Comparison of ENCODE assay signal across 23 cellular contexts in genomic region chr1:67947114-67947513, GRCh38.
DNase-seq lines count a peak whose midpoint lies in the region; ATAC-seq, FAIRE-seq and TF ChIP-seq lines count a peak whose summit lies in the region.
"Had no signal": no experiment of that assay in that cellular context is flagged by ENCODE, and none has a peak within 500 bp of the region (broad histone marks: within the 10 kb centered on the region; RNA-seq: fewer than 3 reads in every experiment).

No MANE protein-coding gene starts in this region.

- no peak overlapping the region for H2BK5ac ChIP-seq in IMR-90 (ENCODE audit: low read depth, low read length, poor library complexity, severe bottlenecking)

- H3K36me3 ChIP-seq in IMR-90 (ENCODE audit: control insufficient read depth, insufficient read depth, low read length) (no peaks in the 10 kb centered on the region), K562 (ENCODE audit: control insufficient read depth, insufficient read depth, low read length) (no peaks in the 10 kb centered on the region)
- H3K36me3 ChIP-seq: HAP-1, MG63, prostate gland had no signal

- H2AK5ac ChIP-seq in IMR-90 (ENCODE audit: low read depth, low read length) = no peak overlapping the region; the same call in 1 of the 2 replicates

- H3K9ac ChIP-seq in IMR-90 (ENCODE audit: low read depth, low read length) (no peak overlapping the region), K562 (ENCODE audit: insufficient read depth in 1 of 2, low read depth in 2 of 2, low read length in 2 of 2) (peak overlapping the region in 1 of 2 experiments; percentile 36; a peak in 1 of 4 replicates)

- no CpG with 5 or more reads among the region's 7 CpGs for WGBS in IMR-90 (ENCODE audit: extremely low coverage in 2 of 2, insufficient read length in 1 of 2), 2 experiments
- WGBS in K562 (ENCODE audit: insufficient coverage, low coverage, missing lambda C conversion rate) = 20% methylated on average over 7 of the region's 7 CpGs

- H4K8ac ChIP-seq in IMR-90 (ENCODE audit: low read depth in 2 of 2, low read length in 2 of 2) = no peak overlapping the region

- BruUV-seq in IMR-90 (replicated peaks; lab: Mats Ljungman, UMichigan) (no TSS peak), K562 (replicated peaks; lab: Mats Ljungman, UMichigan) (no TSS peak)

- H3K4me2 ChIP-seq in IMR-90 (ENCODE audit: low read depth, low read length) = no peak overlapping the region
- H3K4me2 ChIP-seq in K562 (ENCODE audit: insufficient read depth, low read length) = no peak overlapping the region

- H2BK15ac ChIP-seq in IMR-90 (ENCODE audit: low read depth, low read length) = no peak overlapping the region

- CTCF ChIA-PET in IMR-90 (lab: Yijun Ruan, JAX) (no interaction called here), K562 (lab: Yijun Ruan, JAX; ENCODE audit: low intra/inter-chr PET ratio) (no interaction called here)

- FAIRE-seq in K562 (lab: Jason Lieb, UNC) = no peak
- FAIRE-seq: GM18507 had no signal

- H3K4me1 ChIP-seq in IMR-90 (ENCODE audit: control insufficient read depth, insufficient read depth, low read length) = peaks cover 23% of the 10 kb centered on the region
- no peaks in the 10 kb centered on the region; a peak in 1 of 5 replicates for H3K4me1 ChIP-seq in K562 (replicated peaks in 1 of 2; ENCODE audit: control insufficient read depth in 2 of 2, insufficient read depth in 2 of 2, low read length in 2 of 2)
- H3K4me1 ChIP-seq: HAP-1, prostate gland had no signal

- H3K27me3 ChIP-seq in IMR-90 (ENCODE audit: control insufficient read depth, insufficient read depth, low read length) = no peaks in the 10 kb centered on the region
- peaks cover 0 to 11% of the 10 kb centered on the region in 2 experiments; a peak in 3 of 5 replicates for H3K27me3 ChIP-seq in K562 (ENCODE audit: control insufficient read depth in 2 of 2, insufficient read depth in 2 of 2, low read length in 2 of 2)
- H3K27me3 ChIP-seq: MG63 had no signal

- H3K27ac ChIP-seq in IMR-90 (ENCODE audit: insufficient read depth, low read length) (no peak overlapping the region), K562 (ENCODE audit: extremely low read depth, low read depth, low read length) (no peak overlapping the region)
- H3K27ac ChIP-seq: prostate gland had no signal

- no peaks in the 10 kb centered on the region for H3K79me2 ChIP-seq in K562 (ENCODE audit: control insufficient read depth, insufficient read depth, low read length)

- ATAC-seq in IMR-90 (ENCODE audit: low read depth) = no peak
- no peak for ATAC-seq in K562
- ATAC-seq in HG03097 (IDR thresholded peaks at IDR 0.05; ENCODE audit: low FRiP score, unreplicated experiment) = no peak
- ATAC-seq: left colon; stimulated activated effector memory CD8-positive, alpha-beta T cell treated with anti-CD3 and anti-CD28 coated beads, Interleukin-12 subunit alpha, Interleukin-12 subunit beta, amount 100 ng/mL, for 72 hours had no signal

- no peak overlapping the region for H3K14ac ChIP-seq in IMR-90 (replicated peaks; ENCODE audit: low read depth, low read length)

- dilution Hi-C loops in IMR-90 (cut with HindIII; ENCODE audit: low sequenced_read_pairs, unreplicated experiment) = no loop called here

- H4K91ac ChIP-seq in IMR-90 (ENCODE audit: insufficient read depth, low read depth, low read length) = no peak overlapping the region; the same call in 1 of the 2 replicates

- H3K9me3 ChIP-seq in IMR-90 (ENCODE audit: control insufficient read depth, insufficient read depth, low read length) = no peaks in the 10 kb centered on the region
- no peaks in the 10 kb centered on the region for H3K9me3 ChIP-seq in K562 (replicated peaks; ENCODE audit: control insufficient read depth, insufficient read depth, low read depth, low read length)
- H3K9me3 ChIP-seq: HAP-1, prostate gland had no signal

- no peak overlapping the region; the same call in 1 of the 2 replicates for H2BK20ac ChIP-seq in IMR-90 (ENCODE audit: low read depth, low read length)

- no peak overlapping the region for H3K4me3 ChIP-seq in IMR-90 (ENCODE audit: insufficient read depth, low read depth, low read length)
- no peak overlapping the region for H3K4me3 ChIP-seq in K562
- H3K4me3 ChIP-seq: HAP-1, MG63, prostate gland had no signal

- POLR2A ChIA-PET in IMR-90 (lab: Charles Lee; ENCODE audit: unreplicated experiment) (no interaction called here), K562 (lab: Yijun Ruan, JAX) (interaction anchor here (0.6 kb wide), 1 partner anchor 140 kb away, joined by 3 read pairs; no protein-coding TSS in a partner anchor)

- H3K79me1 ChIP-seq in IMR-90 (ENCODE audit: low read depth in 1 of 2, low read length in 2 of 2) = no peaks in the 10 kb centered on the region

- TF ChIP-seq CTCF in IMR-90 (conservative IDR thresholded peaks at IDR 0.05; ENCODE audit: low read depth, low read length) = no peak
- no peak for TF ChIP-seq CTCF in K562 (IDR thresholded peaks at IDR 0.05 in 2 of 3, conservative IDR thresholded peaks at IDR 0.05 in 1 of 3; ENCODE audit: insufficient read depth in 2 of 3, low read depth in 1 of 3, low read length in 3 of 3)

- TF ChIP-seq EP300 in K562 (IDR thresholded peaks at IDR 0.05; ENCODE audit: low read length) = no peak

- H3K4ac ChIP-seq in IMR-90 (ENCODE audit: low read depth, low read length) = peak overlapping the region; percentile 3; the same call in 1 of the 2 replicates

- H2AK9ac ChIP-seq in IMR-90 (replicated peaks; ENCODE audit: low read depth, low read length, poor library complexity) = no peak overlapping the region

- in situ Hi-C loops in IMR-90 (cut with MboI; ENCODE audit: low sequenced_read_pairs) (no loop called here), K562 (cut with MboI) (no loop called here)

- no peak overlapping the region for H3K56ac ChIP-seq in IMR-90 (ENCODE audit: extremely low read depth, insufficient read depth, low read length)

- H4K20me1 ChIP-seq in IMR-90 (ENCODE audit: insufficient read depth, low read length) = no peaks in the 10 kb centered on the region
- no peaks in the 10 kb centered on the region for H4K20me1 ChIP-seq in K562 (replicated peaks; ENCODE audit: control insufficient read depth, insufficient read depth, low read length)

- H3K18ac ChIP-seq in IMR-90 (ENCODE audit: low read depth, low read length) = peak overlapping the region; percentile 48; the same call in 1 of the 2 replicates

- no peak for TF ChIP-seq POLR2A in IMR-90 (IDR thresholded peaks at IDR 0.05; ENCODE audit: low read depth, low read length)
- no peak for TF ChIP-seq POLR2A in K562 (conservative IDR thresholded peaks at IDR 0.05)

- H3K23ac ChIP-seq in IMR-90 (ENCODE audit: low read depth, low read length) = no peak overlapping the region

- intact Hi-C loops in IMR-90 (cut with micrococcal nuclease) (loop anchor here (5.0 kb wide), 1 partner anchor 95 kb away; no protein-coding TSS in a partner anchor), K562 (cut with micrococcal nuclease) (no loop called here)

- no peak overlapping the region for H2AFZ ChIP-seq in IMR-90 (replicated peaks; ENCODE audit: low read length, poor library complexity)
- peak overlapping the region; percentile 56; the same call in 1 of the 2 replicates for H2AFZ ChIP-seq in K562 (ENCODE audit: low read depth, low read length)

- DNase-seq in Ammon's horn (ENCODE audit: low spot score) (peak; percentile 40), IMR-90 (no peak), K562 (ENCODE audit: extremely low read depth in 1 of 4, low spot score in 3 of 4) (no peak), kidney tubule cell (ENCODE audit: low spot score) (peak; percentile 32), cerebellar nuclear complex (lab: John Stamatoyannopoulos, UW) (no peak), ecto neural progenitor cell (ENCODE audit: low spot score) (no peak)
- DNase-seq in stimulated activated CD4-positive, alpha-beta T cell treated with anti-CD3 and anti-CD28 coated beads, Interleukin-4, amount 100 ng/mL, for 1 hour = no peak
- DNase-seq: activated B cell treated with CpG ODN at 0.5 μM for 24 hours; activated CD4-positive, alpha-beta T cell treated with anti-CD3 and anti-CD28 coated beads, Interleukin-2, amount 50 U/mL, for 4 hours; activated CD8-positive, alpha-beta memory T cell treated with anti-CD3 and anti-CD28 coated beads, Interleukin-2, amount 50 U/mL, for 4 hours; CD4-positive, alpha-beta T cell; cortex of kidney; DMS53; GDM1; left colon; MG63; NCI-H1930; NCI-H446 had no signal

- H3K9me1 ChIP-seq in IMR-90 (ENCODE audit: insufficient read depth, low read length) = peaks cover 6% of the 10 kb centered on the region; the same call in 1 of the 2 replicates
- no peaks in the 10 kb centered on the region for H3K9me1 ChIP-seq in K562 (ENCODE audit: control insufficient read depth, insufficient read depth, low read length)

- TF ChIP-seq RAD21 in IMR-90 (IDR thresholded peaks at IDR 0.05; ENCODE audit: low read length) = no peak
- no peak for TF ChIP-seq RAD21 in K562 (CRISPR knock-in tag; conservative IDR thresholded peaks at IDR 0.05 in 1 of 2, IDR thresholded peaks at IDR 0.05 in 1 of 2)

- no peak overlapping the region for H2BK120ac ChIP-seq in IMR-90 (ENCODE audit: low read depth, low read length)

- 0 out of 2 replicates have a peak overlapping the region, but pooled peaks have one; percentile 21 for H4K5ac ChIP-seq in IMR-90 (ENCODE audit: low read depth, low read length)

TF ChIP-seq in IMR-90, 13 proteins besides CTCF, POLR2A, EP300 and RAD21 (continues in another document):
- no peak for TF ChIP-seq RFX5 (IDR thresholded peaks at IDR 0.05; ENCODE audit: low read depth, low read length)
- no peak for TF ChIP-seq MXI1 (IDR thresholded peaks at IDR 0.05; ENCODE audit: borderline replicate concordance, low read depth, low read length)
- TF ChIP-seq BHLHE40 (IDR thresholded peaks at IDR 0.05; ENCODE audit: low read depth, low read length) = no peak
- no peak for TF ChIP-seq SMC3 (IDR thresholded peaks at IDR 0.05; ENCODE audit: low read depth, low read length)
- TF ChIP-seq MAFK (IDR thresholded peaks at IDR 0.05; ENCODE audit: low read depth, low read length) = no peak

TF ChIP-seq in K562, 482 proteins besides CTCF, POLR2A, EP300 and RAD21 (continues in another document):
- TF ChIP-seq ARHGAP35 (IDR thresholded peaks at IDR 0.05; ENCODE audit: partially characterized antibody) (no peak), SMAD3 (CRISPR knock-in tag; conservative IDR thresholded peaks at IDR 0.05) (no peak), ZC3H8 (IDR thresholded peaks at IDR 0.05) (no peak), CREB3 (tag; conservative IDR thresholded peaks at IDR 0.05; ENCODE audit: low read depth) (no peak), TBP (optimal IDR thresholded peaks at IDR 0.05; ENCODE audit: low read depth, low read length) (no peak)

Comparison
In these comparisons a context has a peak if more than half of its experiments do, and no peak if none do; other contexts are left out.
1. DNase-seq: peak in Ammon's horn (single experiment) and kidney tubule cell (single experiment); none in IMR-90 (single experiment), K562 (0 of 4), cerebellar nuclear complex (0 of 2), stimulated activated CD4-positive, alpha-beta T cell treated with anti-CD3 and anti-CD28 coated beads, Interleukin-4, amount 100 ng/mL, for 1 hour (single experiment) and ecto neural progenitor cell (single experiment).